ENCODE assay signal across 8 cellular contexts in genomic region chr1:15038232-15039016, GRCh38.
DNase-seq lines count a peak whose midpoint lies in the region; ATAC-seq and TF ChIP-seq lines count a peak whose summit lies in the region.

No MANE protein-coding gene starts in this region.

- DNase-seq in activated T-cell treated with anti-CD3 and anti-CD28 coated beads, Interleukin-2, amount 50 U/mL, for 72 hours = peak; percentile 32
- no peak for DNase-seq in activated T-cell treated with anti-CD3 and anti-CD28 coated beads, Interleukin-2, amount 50 U/mL, for 1 hour
- DNase-seq in NCI-H1105 (lab: John Stamatoyannopoulos, UW) = peak; percentile 9
- DNase-seq in cardiac fibroblast (ENCODE audit: low read depth in 2 of 2) = peak; percentile 18 to 35
- no peak for DNase-seq in stimulated activated effector memory CD8-positive, alpha-beta T cell treated with anti-CD3 and anti-CD28 coated beads, Interleukin-12 subunit alpha, Interleukin-12 subunit beta, amount 100 ng/mL, for 72 hours (ENCODE audit: low spot score in 2 of 2)
- no peak for DNase-seq in heart right ventricle
- DNase-seq in activated naive CD4-positive, alpha-beta T cell treated with anti-CD3 and anti-CD28 coated beads, Interleukin-2, amount 50 U/mL, for 16 hours = no peak

- H3K4me1 Mint-ChIP-seq in activated T-cell treated with anti-CD3 and anti-CD28 coated beads, Interleukin-2, amount 50 U/mL, for 72 hours (ENCODE audit: low read depth) = peaks cover 7% of the 10 kb centered on the region
- H3K4me1 Mint-ChIP-seq in stimulated activated effector memory CD8-positive, alpha-beta T cell treated with anti-CD3 and anti-CD28 coated beads, Interleukin-12 subunit alpha, Interleukin-12 subunit beta, amount 100 ng/mL, for 72 hours = peaks cover 6% of the 10 kb centered on the region

- H3K27ac Mint-ChIP-seq in activated T-cell treated with anti-CD3 and anti-CD28 coated beads, Interleukin-2, amount 50 U/mL, for 72 hours = no peak overlapping the region
- no peak overlapping the region for H3K27ac Mint-ChIP-seq in stimulated activated effector memory CD8-positive, alpha-beta T cell treated with anti-CD3 and anti-CD28 coated beads, Interleukin-12 subunit alpha, Interleukin-12 subunit beta, amount 100 ng/mL, for 72 hours

- H3K9me3 Mint-ChIP-seq in activated T-cell treated with anti-CD3 and anti-CD28 coated beads, Interleukin-2, amount 50 U/mL, for 72 hours = no peaks in the 10 kb centered on the region
- H3K9me3 Mint-ChIP-seq in stimulated activated effector memory CD8-positive, alpha-beta T cell treated with anti-CD3 and anti-CD28 coated beads, Interleukin-12 subunit alpha, Interleukin-12 subunit beta, amount 100 ng/mL, for 72 hours = no peaks in the 10 kb centered on the region

- no peak overlapping the region for H3K27ac ChIP-seq in heart right ventricle

- no peaks in the 10 kb centered on the region for H3K36me3 Mint-ChIP-seq in activated T-cell treated with anti-CD3 and anti-CD28 coated beads, Interleukin-2, amount 50 U/mL, for 72 hours (ENCODE audit: insufficient read depth in 2 of 2)
- no peaks in the 10 kb centered on the region for H3K36me3 Mint-ChIP-seq in stimulated activated effector memory CD8-positive, alpha-beta T cell treated with anti-CD3 and anti-CD28 coated beads, Interleukin-12 subunit alpha, Interleukin-12 subunit beta, amount 100 ng/mL, for 72 hours

- TF ChIP-seq CTCF in cardiac fibroblast (IDR thresholded peaks at IDR 0.05; ENCODE audit: low read depth, low read length) (no peak), heart right ventricle (IDR thresholded peaks at IDR 0.05) (peak in 1 of 9 donors; percentile 23)

- peaks cover 0 to 8% (median 0%) of the 10 kb centered on the region in 9 donors for H3K36me3 ChIP-seq in heart right ventricle

- H3K27me3 ChIP-seq in heart right ventricle = no peaks in the 10 kb centered on the region

- H3K4me1 ChIP-seq in heart right ventricle = no peaks in the 10 kb centered on the region

- no peaks in the 10 kb centered on the region for H3K27me3 Mint-ChIP-seq in activated T-cell treated with anti-CD3 and anti-CD28 coated beads, Interleukin-2, amount 50 U/mL, for 72 hours (ENCODE audit: low read depth)

- WGBS in heart right ventricle, 2 donors = 92 to 94% methylated on average over 6 to 7 of the region's 7 CpGs

- H3K4me3 Mint-ChIP-seq in activated T-cell treated with anti-CD3 and anti-CD28 coated beads, Interleukin-2, amount 50 U/mL, for 72 hours = no peak overlapping the region
- no peak overlapping the region for H3K4me3 Mint-ChIP-seq in stimulated activated effector memory CD8-positive, alpha-beta T cell treated with anti-CD3 and anti-CD28 coated beads, Interleukin-12 subunit alpha, Interleukin-12 subunit beta, amount 100 ng/mL, for 72 hours

- intact Hi-C loops in heart right ventricle (cut with DNase I) = no loop called here

- ATAC-seq in activated T-cell treated with anti-CD3 and anti-CD28 coated beads, Interleukin-2, amount 50 U/mL, for 72 hours (replicated peaks in 1 of 2) = peak; percentile 46 to 60
- peak; percentile 63 for ATAC-seq in stimulated activated effector memory CD8-positive, alpha-beta T cell treated with anti-CD3 and anti-CD28 coated beads, Interleukin-12 subunit alpha, Interleukin-12 subunit beta, amount 100 ng/mL, for 72 hours
- no peak for ATAC-seq in GM18505 (IDR thresholded peaks at IDR 0.05; ENCODE audit: unreplicated experiment)
- ATAC-seq in heart right ventricle = no peak

- no peak overlapping the region for H3K4me3 ChIP-seq in cardiac fibroblast (replicated peaks in 1 of 2; ENCODE audit: low read depth in 2 of 2, low read length in 2 of 2)
- no peak overlapping the region for H3K4me3 ChIP-seq in heart right ventricle

- TF ChIP-seq POLR2A in GM18505 (IDR thresholded peaks at IDR 0.05; ENCODE audit: borderline replicate concordance, extremely low read depth, insufficient read depth, insufficient read length) = no peak

- H3K9me3 ChIP-seq in heart right ventricle = no peaks in the 10 kb centered on the region

Comparison
In these comparisons a context has a peak if more than half of its experiments do, and no peak if none do; other contexts are left out.
1. DNase-seq: peak in activated T-cell treated with anti-CD3 and anti-CD28 coated beads, Interleukin-2, amount 50 U/mL, for 72 hours (2 of 2), NCI-H1105 (single experiment) and cardiac fibroblast (2 of 2); none in activated T-cell treated with anti-CD3 and anti-CD28 coated beads, Interleukin-2, amount 50 U/mL, for 1 hour (single experiment), stimulated activated effector memory CD8-positive, alpha-beta T cell treated with anti-CD3 and anti-CD28 coated beads, Interleukin-12 subunit alpha, Interleukin-12 subunit beta, amount 100 ng/mL, for 72 hours (0 of 2), heart right ventricle (0 of 2) and activated naive CD4-positive, alpha-beta T cell treated with anti-CD3 and anti-CD28 coated beads, Interleukin-2, amount 50 U/mL, for 16 hours (single experiment).
2. ATAC-seq: peak in activated T-cell treated with anti-CD3 and anti-CD28 coated beads, Interleukin-2, amount 50 U/mL, for 72 hours (2 of 2) and stimulated activated effector memory CD8-positive, alpha-beta T cell treated with anti-CD3 and anti-CD28 coated beads, Interleukin-12 subunit alpha, Interleukin-12 subunit beta, amount 100 ng/mL, for 72 hours (single experiment); none in GM18505 (single experiment) and heart right ventricle (0 of 8).